1 cellular context compared by ENCODE assay signal in genomic region chr3:187024561-187025226, GRCh38.
A peak's percentile ranks its signal among the peaks of the same experiment; 100 is the strongest.
TF ChIP-seq lines count a peak whose summit lies in the region.

No MANE protein-coding gene starts in this region.

TF ChIP-seq in GM12878, 131 proteins besides CTCF, POLR2A, EP300 and RAD21 (continued from another document):
- TF ChIP-seq BMI1 (IDR thresholded peaks at IDR 0.05; ENCODE audit: borderline replicate concordance) (peak; percentile 29; the same call in 1 of the 2 replicates), IRF5 (IDR thresholded peaks at IDR 0.05; ENCODE audit: borderline replicate concordance) (no peak), CHD2 (IDR thresholded peaks at IDR 0.05; ENCODE audit: borderline replicate concordance, low read depth, low read length) (0 out of 2 replicates have a peak, but pooled peaks have one; percentile 8), ZBTB4 (CRISPR knock-in tag; IDR thresholded peaks at IDR 0.05) (no peak), MLLT1 (IDR thresholded peaks at IDR 0.05) (peak; percentile 79; the same call in 1 of the 2 replicates), SKIL (IDR thresholded peaks at IDR 0.05; ENCODE audit: low read depth, poor library complexity, severe bottlenecking) (no peak)
